ENCODE assay signal across 8 cellular contexts in genomic region chr3:14144423-14145075, GRCh38. TPM values are rescaled to one million over a fixed set of nuclear protein-coding genes. Genes with fewer than 3 reads are reported as not detected.
DNase-seq lines count a peak whose midpoint lies in the region; ATAC-seq, FAIRE-seq and TF ChIP-seq lines count a peak whose summit lies in the region.

No MANE protein-coding gene starts in this region.

- H3K27me3 Mint-ChIP-seq in stimulated activated naive CD8-positive, alpha-beta T cell treated with anti-CD3 and anti-CD28 coated beads, Interleukin-15, amount 100 ng/mL, for 72 hours = no peaks in the 10 kb centered on the region

- H3K4me1 ChIP-seq in BLaER1 treated with 17β-estradiol and CSF1 and Interleukin-3, amounts not matched to agents 10 nM and 100 nM = peaks cover 17 to 82% (median 58%) of the 10 kb centered on the region in 10 experiments
- H3K4me1 ChIP-seq in endothelial cell of umbilical vein (ENCODE audit: control insufficient read depth, extremely low read depth, insufficient read depth, low read length) = peaks cover 41% of the 10 kb centered on the region
- H3K4me1 ChIP-seq in mononuclear cell (ENCODE audit: insufficient read depth, low read length) = peaks cover 64% of the 10 kb centered on the region

- ATAC-seq in HG03196 (IDR thresholded peaks at IDR 0.05; ENCODE audit: unreplicated experiment) = peak; percentile 90
- peak; percentile 89 for ATAC-seq in stimulated activated naive CD8-positive, alpha-beta T cell treated with anti-CD3 and anti-CD28 coated beads, Interleukin-15, amount 100 ng/mL, for 72 hours

- peak overlapping the region; percentile 21 for H2AFZ ChIP-seq in endothelial cell of umbilical vein (ENCODE audit: low read depth, low read length)

- no peaks in the 10 kb centered on the region for H3K79me2 ChIP-seq in endothelial cell of umbilical vein (ENCODE audit: control insufficient read depth, insufficient read depth, low read length)

- TF ChIP-seq CTCF in endothelial cell of umbilical vein (IDR thresholded peaks at IDR 0.05; ENCODE audit: extremely low read depth in 1 of 2, insufficient read depth in 1 of 2, low read depth in 1 of 2, low read length in 2 of 2) = no peak

- peak; percentile 69 for TF ChIP-seq POLR2A in endothelial cell of umbilical vein (IDR thresholded peaks at IDR 0.05; ENCODE audit: low read depth, low read length)

- intact Hi-C loops in endothelial cell of umbilical vein (cut with micrococcal nuclease) = loop anchor here (1.0 to 10.0 kb wide), 7 partner anchors 19 to 1918 kb away; partner anchors contain the start of genes LSM3, NR2C2, SLC6A6 and TMEM43

- H3K9me1 ChIP-seq in endothelial cell of umbilical vein (replicated peaks; ENCODE audit: control insufficient read depth, extremely low read depth, insufficient read depth, low read length) = no peaks in the 10 kb centered on the region

- H3K27ac ChIP-seq in BLaER1 treated with 17β-estradiol and CSF1 and Interleukin-3, amounts not matched to agents 10 nM and 100 nM = peak overlapping the region; percentile 89 to 100 (median 94)
- H3K27ac ChIP-seq in endothelial cell of umbilical vein (ENCODE audit: insufficient read depth, low read depth, low read length) = peak overlapping the region; percentile 100

- no peaks in the 10 kb centered on the region for H3K9me3 Mint-ChIP-seq in stimulated activated naive CD8-positive, alpha-beta T cell treated with anti-CD3 and anti-CD28 coated beads, Interleukin-15, amount 100 ng/mL, for 72 hours

- CTCF ChIA-PET in endothelial cell of umbilical vein (lab: Charles Lee) = interaction anchor here (0.9 to 4.9 kb wide), 7 partner anchors 8 to 404 kb away, joined by 3 to 30 read pairs (median 5); partner anchors contain the start of genes CHCHD4, LSM3, TMEM43 and XPC

- peaks cover 48% of the 10 kb centered on the region for H3K4me1 Mint-ChIP-seq in stimulated activated naive CD8-positive, alpha-beta T cell treated with anti-CD3 and anti-CD28 coated beads, Interleukin-15, amount 100 ng/mL, for 72 hours

- H3K27ac Mint-ChIP-seq in stimulated activated naive CD8-positive, alpha-beta T cell treated with anti-CD3 and anti-CD28 coated beads, Interleukin-15, amount 100 ng/mL, for 72 hours = peak overlapping the region; percentile 97 to 98

- H3K9ac ChIP-seq in BLaER1 treated with 17β-estradiol and CSF1 and Interleukin-3, amounts not matched to agents 10 nM and 100 nM = peak overlapping the region; percentile 71 to 96 (median 80)
- peak overlapping the region; percentile 93 for H3K9ac ChIP-seq in endothelial cell of umbilical vein (replicated peaks; ENCODE audit: extremely low read depth, insufficient read depth, low read length)

- no peaks in the 10 kb centered on the region for H3K27me3 ChIP-seq in BLaER1 treated with 17β-estradiol and CSF1 and Interleukin-3, amounts not matched to agents 10 nM and 100 nM
- no peaks in the 10 kb centered on the region for H3K27me3 ChIP-seq in endothelial cell of umbilical vein (ENCODE audit: control insufficient read depth in 2 of 2, insufficient read depth in 2 of 2, low read length in 2 of 2)
- no peaks in the 10 kb centered on the region for H3K27me3 ChIP-seq in mononuclear cell (ENCODE audit: insufficient read depth, low read length)

- peak overlapping the region in 8 of 10 experiments; percentile 34 to 65 (median 50); a peak in 15 of 20 replicates for H3K4me3 ChIP-seq in BLaER1 treated with 17β-estradiol and CSF1 and Interleukin-3, amounts not matched to agents 10 nM and 100 nM
- H3K4me3 ChIP-seq in endothelial cell of umbilical vein (replicated peaks in 1 of 3; ENCODE audit: insufficient read depth in 1 of 3, low read depth in 1 of 3, low read length in 3 of 3) = peak overlapping the region in 1 of 3 experiments; percentile 20
- H3K4me3 ChIP-seq in mononuclear cell (ENCODE audit: low read length) = peak overlapping the region; percentile 18

- peak overlapping the region; percentile 57 to 97 (median 89) for H3K4me2 ChIP-seq in BLaER1 treated with 17β-estradiol and CSF1 and Interleukin-3, amounts not matched to agents 10 nM and 100 nM
- peak overlapping the region; percentile 88 for H3K4me2 ChIP-seq in endothelial cell of umbilical vein (ENCODE audit: insufficient read depth, low read length)

- TSS peak; percentile 44 for BruUV-seq in endothelial cell of umbilical vein (replicated peaks; lab: Mats Ljungman, UMichigan)

- DNase-seq in GM19238 (ENCODE audit: insufficient read length, low spot score) (peak; percentile 85), NCI-H748 treated with DMSO at 0.1 percent for 48 hours (lab: John Stamatoyannopoulos, UW) (peak; percentile 60), endothelial cell of umbilical vein (ENCODE audit: low read depth, low spot score) (peak; percentile 97)
- DNase-seq in activated CD8-positive, alpha-beta memory T cell treated with anti-CD3 and anti-CD28 coated beads for 4 hours (ENCODE audit: low read depth in 2 of 2) = peak; percentile 34 to 62
- DNase-seq in stimulated activated naive CD8-positive, alpha-beta T cell treated with anti-CD3 and anti-CD28 coated beads, Interleukin-15, amount 100 ng/mL, for 72 hours = peak; percentile 55 to 76

- H3K36me3 ChIP-seq in BLaER1 treated with 17β-estradiol and CSF1 and Interleukin-3, amounts not matched to agents 10 nM and 100 nM = peaks cover 42 to 75% (median 63%) of the 10 kb centered on the region in 11 experiments
- H3K36me3 ChIP-seq in endothelial cell of umbilical vein (ENCODE audit: control insufficient read depth in 2 of 2, extremely low read depth in 1 of 2, insufficient read depth in 2 of 2, low read length in 2 of 2) = peaks cover 0 to 14% of the 10 kb centered on the region in 2 experiments

- peaks cover 0 to 11% (median 0%) of the 10 kb centered on the region in 11 experiments; a peak in 3 of 22 replicates for H4K20me1 ChIP-seq in BLaER1 treated with 17β-estradiol and CSF1 and Interleukin-3, amounts not matched to agents 10 nM and 100 nM
- no peaks in the 10 kb centered on the region for H4K20me1 ChIP-seq in endothelial cell of umbilical vein (replicated peaks; ENCODE audit: control insufficient read depth, extremely low read depth, insufficient read depth, low read length)

- peak overlapping the region; percentile 71 to 72 for H3K4me3 Mint-ChIP-seq in stimulated activated naive CD8-positive, alpha-beta T cell treated with anti-CD3 and anti-CD28 coated beads, Interleukin-15, amount 100 ng/mL, for 72 hours

- POLR2A ChIA-PET in endothelial cell of umbilical vein (lab: Charles Lee) = interaction anchor here (1.1 to 2.6 kb wide), 4 partner anchors 19 to 248 kb away, joined by 3 to 30 read pairs (median 9); partner anchors contain the start of genes CHCHD4, LSM3, TMEM43 and XPC

- H3K9me3 ChIP-seq in BLaER1 treated with 17β-estradiol and CSF1 and Interleukin-3, amounts not matched to agents 10 nM and 100 nM (replicated peaks in 1 of 11) = no peaks in the 10 kb centered on the region
- H3K9me3 ChIP-seq in endothelial cell of umbilical vein (replicated peaks; ENCODE audit: control insufficient read depth, insufficient read depth, low read length) (no peaks in the 10 kb centered on the region), mononuclear cell (ENCODE audit: low read depth, low read length) (no peaks in the 10 kb centered on the region)

- dilution Hi-C loops in endothelial cell of umbilical vein (cut with MboI; ENCODE audit: extremely low pct_ligation_motif_present, low sequenced_read_pairs) = no loop called here

- peak; percentile 99 for FAIRE-seq in endothelial cell of umbilical vein (lab: Jason Lieb, UNC)

TF ChIP-seq in endothelial cell of umbilical vein, 7 proteins besides CTCF, POLR2A, EP300 and RAD21 (continues in another document):
- peak; percentile 54 for TF ChIP-seq POLR2AphosphoS5 (IDR thresholded peaks at IDR 0.05; ENCODE audit: insufficient read depth, low read depth, low read length)

RNA-seq across cellular contexts. Expression of gene TMEM43, which starts 19.7 kb away (rescaled TPM):
- total RNA-seq in endothelial cell of umbilical vein (69.6 and 80.6 TPM in 2 replicates), mononuclear cell (23.7 TPM)
- polyA plus RNA-seq in endothelial cell of umbilical vein = 119 and 122 TPM in 2 replicates
- 94.3 and 97.8 TPM in 2 replicates for polyA plus RNA-seq in endothelial cell of umbilical vein (2011; cell fraction: cytosol; rRNA removed)
- 102 and 112 TPM in 2 replicates for polyA plus RNA-seq in endothelial cell of umbilical vein (2011; cell fraction: nucleus; rRNA removed)
- polyA plus RNA-seq in endothelial cell of umbilical vein (2012) = 79.8 and 81.2 TPM in 2 replicates
- 118 and 124 TPM in 2 replicates for polyA minus RNA-seq in endothelial cell of umbilical vein
- polyA minus RNA-seq in endothelial cell of umbilical vein (2011; cell fraction: cytosol; rRNA and poly(A)+ RNA removed) = 21.1 TPM
- polyA minus RNA-seq in endothelial cell of umbilical vein (2011; cell fraction: nucleus; rRNA and poly(A)+ RNA removed) = 32.1 and 35.7 TPM in 2 replicates

RNA-seq across cellular contexts. Expression of gene CHCHD4, which starts 19.9 kb away (rescaled TPM):
- total RNA-seq in endothelial cell of umbilical vein (12.4 and 13.6 TPM in 2 replicates), mononuclear cell (1.9 TPM)
- polyA plus RNA-seq in endothelial cell of umbilical vein = 6.5 and 8.5 TPM in 2 replicates
- polyA plus RNA-seq in endothelial cell of umbilical vein (2011; cell fraction: cytosol; rRNA removed) = 10.8 and 10.9 TPM in 2 replicates
- polyA plus RNA-seq in endothelial cell of umbilical vein (2011; cell fraction: nucleus; rRNA removed) = 4.9 and 5.5 TPM in 2 replicates
- polyA plus RNA-seq in endothelial cell of umbilical vein (2012) = 9.0 and 13.2 TPM in 2 replicates
- 4.4 and 5.0 TPM in 2 replicates for polyA minus RNA-seq in endothelial cell of umbilical vein
- 12.2 TPM for polyA minus RNA-seq in endothelial cell of umbilical vein (2011; cell fraction: cytosol; rRNA and poly(A)+ RNA removed)
- 1.0 and 2.0 TPM in 2 replicates for polyA minus RNA-seq in endothelial cell of umbilical vein (2011; cell fraction: nucleus; rRNA and poly(A)+ RNA removed)

RNA-seq across cellular contexts. Expression of gene XPC, which starts 33.9 kb away (rescaled TPM):
- total RNA-seq in endothelial cell of umbilical vein (36.7 and 36.8 TPM in 2 replicates), mononuclear cell (48.7 TPM)
- 9.0 and 11.9 TPM in 2 replicates for polyA plus RNA-seq in endothelial cell of umbilical vein
- polyA plus RNA-seq in endothelial cell of umbilical vein (2011; cell fraction: cytosol; rRNA removed) = 16.4 and 16.7 TPM in 2 replicates
- 59.4 and 61.4 TPM in 2 replicates for polyA plus RNA-seq in endothelial cell of umbilical vein (2011; cell fraction: nucleus; rRNA removed)
- polyA plus RNA-seq in endothelial cell of umbilical vein (2012) = 31.1 and 39.1 TPM in 2 replicates
- 29.2 and 29.8 TPM in 2 replicates for polyA minus RNA-seq in endothelial cell of umbilical vein
- polyA minus RNA-seq in endothelial cell of umbilical vein (2011; cell fraction: cytosol; rRNA and poly(A)+ RNA removed) = 15.4 TPM
- polyA minus RNA-seq in endothelial cell of umbilical vein (2011; cell fraction: nucleus; rRNA and poly(A)+ RNA removed) = 33.6 and 51.8 TPM in 2 replicates

RNA-seq across cellular contexts. Expression of gene LSM3, which starts 34.1 kb away (rescaled TPM):
- 13.0 and 13.6 TPM in 2 replicates for total RNA-seq in endothelial cell of umbilical vein
- polyA plus RNA-seq in endothelial cell of umbilical vein = 2.5 and 4.4 TPM in 2 replicates
- 6.2 and 7.5 TPM in 2 replicates for polyA plus RNA-seq in endothelial cell of umbilical vein (2011; cell fraction: cytosol; rRNA removed)
- polyA plus RNA-seq in endothelial cell of umbilical vein (2011; cell fraction: nucleus; rRNA removed) = 2.2 and 3.8 TPM in 2 replicates
- polyA plus RNA-seq in endothelial cell of umbilical vein (2012) = 11.5 and 19.6 TPM in 2 replicates
- polyA minus RNA-seq in endothelial cell of umbilical vein = 1.7 and 2.5 TPM in 2 replicates
- 4.0 TPM for polyA minus RNA-seq in endothelial cell of umbilical vein (2011; cell fraction: cytosol; rRNA and poly(A)+ RNA removed)
- polyA minus RNA-seq in endothelial cell of umbilical vein (2011; cell fraction: nucleus; rRNA and poly(A)+ RNA removed) = 3.4 and 3.8 TPM in 2 replicates
- total RNA-seq in mononuclear cell = 7.1 TPM
